8 cellular contexts compared by ENCODE assay signal in genomic region chr16:57372372-57373116, GRCh38. TPM values are rescaled to one million over a fixed set of nuclear protein-coding genes. Genes with fewer than 3 reads are reported as not detected.
DNase-seq lines count a peak whose midpoint lies in the region; TF ChIP-seq lines count a peak whose summit lies in the region.

CX3CL1 (plus strand) TSS chr16:57372490; CDS start chr16:57372569, 79 bp downstream.

- WGBS in mesodermal cell (ENCODE audit: insufficient coverage in 2 of 2), 2 experiments = 21 to 32% methylated on average over 22 of the region's 23 CpGs

- H3K9me3 ChIP-seq in mesodermal cell (ENCODE audit: control insufficient read depth, low read length) = no peaks in the 10 kb centered on the region

- H3K36me3 ChIP-seq in mesodermal cell (ENCODE audit: control insufficient read depth, insufficient read depth, low read length) = no peaks in the 10 kb centered on the region

- H3K4me1 ChIP-seq in mesodermal cell (ENCODE audit: control insufficient read depth, insufficient read depth, low read length, poor library complexity, severe bottlenecking) = peaks cover 32% of the 10 kb centered on the region

- H3K4me3 ChIP-seq in epithelial cell of esophagus (ENCODE audit: low read length) (peak within 1 kb of the TSS; percentile 3), mesodermal cell (ENCODE audit: extremely low read depth, insufficient read depth, low read length, poor library complexity, severe bottlenecking) (peak within 1 kb of the TSS; percentile 31)

- peak; percentile 43 for TF ChIP-seq CTCF in 22Rv1 (IDR thresholded peaks at IDR 0.05)
- no peak for TF ChIP-seq CTCF in epithelial cell of esophagus (IDR thresholded peaks at IDR 0.05; ENCODE audit: insufficient read depth, low read depth, low read length, missing control alignments)

- peak; percentile 1 for DNase-seq in NCI-H146 treated with DMSO at 0.1 percent for 48 hours (lab: John Stamatoyannopoulos, UW; ENCODE audit: unreplicated experiment)
- peak; percentile 38 for DNase-seq in epithelial cell of esophagus (ENCODE audit: low read depth)
- DNase-seq in ureter (ENCODE audit: low spot score) = peak; percentile 88
- no peak for DNase-seq in NCI-H1694 (lab: John Stamatoyannopoulos, UW)
- DNase-seq in SIG-M5 (lab: John Stamatoyannopoulos, UW) = no peak
- DNase-seq in UCSD-AML1 (lab: John Stamatoyannopoulos, UW; ENCODE audit: unreplicated experiment) = no peak

- peak within 1 kb of the TSS; percentile 92 for H3K27ac ChIP-seq in 22Rv1
- peak within 1 kb of the TSS; percentile 62 for H3K27ac ChIP-seq in mesodermal cell (ENCODE audit: low read depth, low read length, severe bottlenecking)

RNA-seq across cellular contexts. Expression of gene CX3CL1, which starts in this region (rescaled TPM):
- polyA plus RNA-seq in mesodermal cell (2013, experiment 1 of 2) = 6.7 TPM
- polyA plus RNA-seq in mesodermal cell (2013, experiment 2 of 2) = 3.8 TPM
- 31.1 TPM for total RNA-seq in ureter

Comparison
In these comparisons a context has a peak if more than half of its experiments do, and no peak if none do; other contexts are left out.
1. DNase-seq: peak in NCI-H146 treated with DMSO at 0.1 percent for 48 hours (single experiment), epithelial cell of esophagus (single experiment) and ureter (single experiment); none in NCI-H1694 (single experiment), SIG-M5 (single experiment) and UCSD-AML1 (single experiment).